ENCODE assay signal across 27 cellular contexts in the genomic region with DNA sequence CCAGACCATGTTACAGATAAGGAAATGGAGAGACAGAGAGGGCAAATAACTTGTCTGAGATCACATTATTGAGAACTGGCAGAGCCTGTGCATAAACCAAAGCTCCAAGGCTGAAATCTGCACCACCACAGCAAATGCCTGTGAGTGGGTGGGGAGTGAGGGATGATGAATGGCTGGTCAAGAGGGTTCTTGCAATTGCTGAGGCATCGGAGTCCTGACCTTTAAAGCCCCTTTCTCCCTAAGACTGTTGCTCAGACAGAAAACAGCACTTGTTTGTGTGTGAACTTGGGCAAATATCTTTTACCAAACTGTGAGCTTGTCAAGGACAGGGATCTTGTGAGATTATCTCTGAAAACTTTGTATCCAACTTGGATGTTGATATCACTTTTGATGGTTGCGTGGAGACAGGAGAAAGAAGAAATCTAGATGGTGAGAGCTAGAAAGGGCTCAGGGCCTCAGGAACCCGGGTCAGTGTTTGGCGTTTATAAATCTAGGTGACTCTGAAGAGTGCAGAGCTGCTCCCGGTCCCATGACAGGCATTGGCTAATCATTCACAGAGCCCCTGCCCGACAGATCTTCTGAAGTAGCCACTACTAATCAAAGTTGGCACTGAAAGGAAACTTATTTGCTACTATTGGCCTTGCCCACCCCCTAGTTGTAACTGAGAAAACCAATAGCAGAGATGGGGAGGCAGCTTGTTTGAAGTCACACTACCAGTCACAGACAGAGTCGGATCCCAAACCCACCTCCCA.
DNase-seq lines count a peak whose midpoint lies in the region; ATAC-seq and TF ChIP-seq lines count a peak whose summit lies in the region.
"Had no signal": no experiment of that assay in that cellular context is flagged by ENCODE, and none has a peak within 500 bp of the region (broad histone marks: within the 10 kb centered on the region; RNA-seq: fewer than 3 reads in every experiment).

No MANE protein-coding gene starts in this region.

- WGBS in endodermal cell (ENCODE audit: insufficient coverage in 1 of 2, insufficient read length in 1 of 2), 2 experiments = 87 to 90% methylated on average over 5 to 7 of the region's 7 CpGs
- 58 to 79% methylated on average over 7 of the region's 7 CpGs for WGBS in testis, 2 donors

- TF ChIP-seq CTCF in endodermal cell (conservative IDR thresholded peaks at IDR 0.05) (no peak), testis (IDR thresholded peaks at IDR 0.05) (no peak)

- no peak overlapping the region for H3K27ac ChIP-seq in endodermal cell (ENCODE audit: low read depth, low read length)
- H3K27ac ChIP-seq in mucosa of rectum (ENCODE audit: low read depth in 2 of 2, low read length in 2 of 2) = peak overlapping the region; percentile 34 to 89
- peak overlapping the region; percentile 39 to 56 for H3K27ac ChIP-seq in testis
- H3K27ac ChIP-seq: esophagus squamous epithelium, foreskin keratinocyte, heart right ventricle, tibial nerve, WERI-Rb-1 had no signal

- no peaks in the 10 kb centered on the region for H3K36me3 Mint-ChIP-seq in endodermal cell (ENCODE audit: low read depth)
- H3K36me3 Mint-ChIP-seq in stimulated activated memory B cell treated with anti-CD40 and anti-IgM and Interleukin-4, amounts not matched to agents 10 μg/mL and 1 μg/mL and 100 μg/mL, for 72 hours = no peaks in the 10 kb centered on the region
- H3K36me3 Mint-ChIP-seq: activated naive CD8-positive, alpha-beta T cell treated with anti-CD3 and anti-CD28 coated beads for 36 hours had no signal

- no peaks in the 10 kb centered on the region for H3K9me3 ChIP-seq in endodermal cell (ENCODE audit: control insufficient read depth, low read length)
- no peaks in the 10 kb centered on the region for H3K9me3 ChIP-seq in mucosa of rectum (ENCODE audit: control insufficient read depth in 2 of 2, low read length in 2 of 2)
- no peaks in the 10 kb centered on the region for H3K9me3 ChIP-seq in testis
- H3K9me3 ChIP-seq: esophagus squamous epithelium, heart right ventricle, tibial nerve had no signal

- peaks cover 40% of the 10 kb centered on the region for H3K4me1 Mint-ChIP-seq in endodermal cell
- no peaks in the 10 kb centered on the region for H3K4me1 Mint-ChIP-seq in stimulated activated memory B cell treated with anti-CD40 and anti-IgM and Interleukin-4, amounts not matched to agents 10 μg/mL and 1 μg/mL and 100 μg/mL, for 72 hours
- H3K4me1 Mint-ChIP-seq: central memory CD8-positive, alpha-beta T cell had no signal

- H3K9ac ChIP-seq in endodermal cell (ENCODE audit: extremely low read depth, low read length, poor library complexity, severe bottlenecking) = no peak overlapping the region
- peak overlapping the region in 1 of 2 donors; percentile 9 for H3K9ac ChIP-seq in mucosa of rectum (ENCODE audit: low read depth in 1 of 2, low read length in 2 of 2)
- H3K9ac ChIP-seq: BLaER1 treated with 17β-estradiol and CSF1 and Interleukin-3, amounts not matched to agents 10 nM and 100 nM had no signal

- DNase-seq in HT-29 (ENCODE audit: low spot score) (peak; percentile 49), endodermal cell (peak; percentile 49), testis (peak; percentile 63), islet precursor cell (no peak), HCEC 1CT (no peak)
- DNase-seq: activated CD4-positive, alpha-beta T cell treated with anti-CD3 and anti-CD28 coated beads for 48 hours; activated effector memory CD4-positive, alpha-beta T cell treated with Interleukin-2 at 50 U/mL for 16 hours; activated naive CD8-positive, alpha-beta T cell treated with anti-CD3 and anti-CD28 coated beads for 36 hours; activated T-cell treated with anti-CD3 and anti-CD28 coated beads, Interleukin-2, amount 50 U/mL, for 1 hour; COR-L47; dermis blood vessel endothelial cell; esophagus squamous epithelium; foreskin keratinocyte; heart right ventricle; kidney glomerular epithelial cell; NCI-H1694 treated with DMSO at 0.1 percent for 48 hours; NCI-H2171; NCI-H510A; stimulated activated CD4-positive, alpha-beta T cell treated with anti-CD3 and anti-CD28 coated beads, Interleukin-4, amount 100 ng/mL, for 1 hour; T1000; WERI-Rb-1 had no signal

- H3K4me3 ChIP-seq in endodermal cell (ENCODE audit: low read length) (no peak overlapping the region), mucosa of rectum (ENCODE audit: low read length in 2 of 2) (no peak overlapping the region), testis (no peak overlapping the region)
- H3K4me3 ChIP-seq: BLaER1 treated with 17β-estradiol and CSF1 and Interleukin-3, amounts not matched to agents 10 nM and 100 nM; esophagus squamous epithelium; heart right ventricle; tibial nerve had no signal

- no peak overlapping the region for H3K4me3 Mint-ChIP-seq in endodermal cell
- no peak overlapping the region for H3K4me3 Mint-ChIP-seq in stimulated activated memory B cell treated with anti-CD40 and anti-IgM and Interleukin-4, amounts not matched to agents 10 μg/mL and 1 μg/mL and 100 μg/mL, for 72 hours
- H3K4me3 Mint-ChIP-seq: activated naive CD8-positive, alpha-beta T cell treated with anti-CD3 and anti-CD28 coated beads for 36 hours; central memory CD8-positive, alpha-beta T cell had no signal

- H3K27me3 ChIP-seq in endodermal cell (ENCODE audit: control insufficient read depth, insufficient read depth, low read length, poor library complexity, severe bottlenecking) = no peaks in the 10 kb centered on the region
- H3K27me3 ChIP-seq in mucosa of rectum (ENCODE audit: control insufficient read depth in 2 of 2, insufficient read depth in 2 of 2, low read length in 2 of 2) = no peaks in the 10 kb centered on the region
- no peaks in the 10 kb centered on the region for H3K27me3 ChIP-seq in testis
- H3K27me3 ChIP-seq: BLaER1 treated with 17β-estradiol and CSF1 and Interleukin-3, amounts not matched to agents 10 nM and 100 nM had no signal

- H3K9me3 Mint-ChIP-seq in endodermal cell = no peaks in the 10 kb centered on the region
- no peaks in the 10 kb centered on the region for H3K9me3 Mint-ChIP-seq in stimulated activated memory B cell treated with anti-CD40 and anti-IgM and Interleukin-4, amounts not matched to agents 10 μg/mL and 1 μg/mL and 100 μg/mL, for 72 hours
- H3K9me3 Mint-ChIP-seq: activated naive CD8-positive, alpha-beta T cell treated with anti-CD3 and anti-CD28 coated beads for 36 hours; central memory CD8-positive, alpha-beta T cell had no signal

- no peak overlapping the region for H3K27ac Mint-ChIP-seq in endodermal cell
- no peak overlapping the region for H3K27ac Mint-ChIP-seq in stimulated activated memory B cell treated with anti-CD40 and anti-IgM and Interleukin-4, amounts not matched to agents 10 μg/mL and 1 μg/mL and 100 μg/mL, for 72 hours
- H3K27ac Mint-ChIP-seq: activated naive CD8-positive, alpha-beta T cell treated with anti-CD3 and anti-CD28 coated beads for 36 hours had no signal

- H3K36me3 ChIP-seq in endodermal cell (ENCODE audit: control insufficient read depth, insufficient read depth, low read length) (no peaks in the 10 kb centered on the region), mucosa of rectum (ENCODE audit: control insufficient read depth in 2 of 2, insufficient read depth in 2 of 2, low read length in 2 of 2) (no peaks in the 10 kb centered on the region), testis (ENCODE audit: low read depth, missing control alignments) (no peaks in the 10 kb centered on the region)
- H3K36me3 ChIP-seq: BLaER1 treated with 17β-estradiol and CSF1 and Interleukin-3, amounts not matched to agents 10 nM and 100 nM; esophagus squamous epithelium; heart right ventricle; tibial nerve; WERI-Rb-1 had no signal

- no peak for ATAC-seq in stimulated activated memory B cell treated with anti-CD40 and anti-IgM and Interleukin-4, amounts not matched to agents 10 μg/mL and 1 μg/mL and 100 μg/mL, for 72 hours
- ATAC-seq: heart right ventricle, sciatic nerve had no signal

- peaks cover 12% of the 10 kb centered on the region for H3K4me1 ChIP-seq in endodermal cell (ENCODE audit: control insufficient read depth, insufficient read depth, low read length)
- H3K4me1 ChIP-seq in mucosa of rectum (ENCODE audit: control insufficient read depth in 2 of 2, insufficient read depth in 2 of 2, low read length in 2 of 2) = peaks cover 23 to 38% of the 10 kb centered on the region in 2 donors
- peaks cover 36% of the 10 kb centered on the region for H3K4me1 ChIP-seq in testis

- intact Hi-C loops in testis (cut with DNase I; ENCODE audit: low total_unique reads) = no loop called here

- H3K27me3 Mint-ChIP-seq in endodermal cell (ENCODE audit: insufficient read depth) = peaks cover 14% of the 10 kb centered on the region
- peaks cover 36% of the 10 kb centered on the region for H3K27me3 Mint-ChIP-seq in stimulated activated memory B cell treated with anti-CD40 and anti-IgM and Interleukin-4, amounts not matched to agents 10 μg/mL and 1 μg/mL and 100 μg/mL, for 72 hours

- TF ChIP-seq POLR2A in testis (IDR thresholded peaks at IDR 0.05) = no peak

Comparison
In these comparisons a context has a peak if more than half of its experiments do, and no peak if none do; other contexts are left out.
1. DNase-seq: peak in HT-29 (single experiment), endodermal cell (single experiment) and testis (single experiment); none in islet precursor cell (single experiment) and HCEC 1CT (single experiment).